Comparison of ENCODE assay signal across 11 cellular contexts in genomic region chr12:79983969-79984629, GRCh38. TPM values are rescaled to one million over a fixed set of nuclear protein-coding genes. Genes with fewer than 3 reads are reported as not detected.
DNase-seq lines count a peak whose midpoint lies in the region; TF ChIP-seq lines count a peak whose summit lies in the region.
"Had no signal": no experiment of that assay in that cellular context is flagged by ENCODE, and none has a peak within 500 bp of the region (broad histone marks: within the 10 kb centered on the region; RNA-seq: fewer than 3 reads in every experiment).

No MANE protein-coding gene starts in this region.

- TF ChIP-seq POLR2A in esophagus muscularis mucosa (IDR thresholded peaks at IDR 0.05; ENCODE audit: low read depth) (no peak), thyroid gland (IDR thresholded peaks at IDR 0.05) (no peak)

- DNase-seq in EH (ENCODE audit: low read depth), result peak; percentile 64
- DNase-seq in NCI-H774 (lab: John Stamatoyannopoulos, UW), result peak; percentile 97
- no peak for DNase-seq in esophagus muscularis mucosa (ENCODE audit: extremely low spot score)
- DNase-seq in neuronal stem cell (ENCODE audit: low spot score), result no peak
- no peak for DNase-seq in GM13976 (ENCODE audit: low spot score)
- DNase-seq in thyroid gland, result no peak
- DNase-seq in activated CD4-positive, CD25-positive, alpha-beta regulatory T cell (lab: John Stamatoyannopoulos, UW), result no peak
- DNase-seq in NCI-H345 treated with DMSO at 0.1 percent for 48 hours (lab: John Stamatoyannopoulos, UW; ENCODE audit: unreplicated experiment), result no peak
- DNase-seq: gastrocnemius medialis, NCI-H187, psoas muscle had no signal

- H3K9ac ChIP-seq in neuronal stem cell (ENCODE audit: low read depth, low read length, poor library complexity), result no peak overlapping the region

- H3K23ac ChIP-seq in neuronal stem cell (ENCODE audit: low read depth, low read length, poor library complexity), result no peak overlapping the region

- WGBS in esophagus muscularis mucosa, result 71% methylated on average over 6 of the region's 6 CpGs
- no CpG with 5 or more reads among the region's 6 CpGs for WGBS in neuronal stem cell (ENCODE audit: extremely low coverage in 2 of 2, insufficient read length in 2 of 2, insufficient replicate concordance in 1 of 2), 2 donors
- 81 to 85% methylated on average over 6 of the region's 6 CpGs for WGBS in thyroid gland, 2 donors

- H3K27ac ChIP-seq in esophagus muscularis mucosa (replicated peaks in 1 of 4) (peak overlapping the region; percentile 3 to 57 (median 20)), neuronal stem cell (replicated peaks; ENCODE audit: low read length) (no peak overlapping the region), thyroid gland (no peak overlapping the region)
- H3K27ac ChIP-seq: gastrocnemius medialis, psoas muscle had no signal

- no peak for TF ChIP-seq EP300 in esophagus muscularis mucosa (IDR thresholded peaks at IDR 0.05)

- H4K91ac ChIP-seq in neuronal stem cell (ENCODE audit: low read depth, low read length, poor library complexity), result no peak overlapping the region

- H3K18ac ChIP-seq in neuronal stem cell (ENCODE audit: low read length), result no peak overlapping the region

- in situ Hi-C loops in GM13976 (cut with MboI; ENCODE audit: low sequenced_read_pairs, unreplicated experiment), result no loop called here

- intact Hi-C loops in esophagus muscularis mucosa (cut with DNase I) (no loop called here), thyroid gland (cut with DNase I) (no loop called here)

- no peak overlapping the region for H3K4me2 ChIP-seq in neuronal stem cell (ENCODE audit: insufficient read depth, low read length, poor library complexity, severe bottlenecking)

- H2BK5ac ChIP-seq in neuronal stem cell (ENCODE audit: low read length), result no peak overlapping the region

- no peak overlapping the region for H2BK120ac ChIP-seq in neuronal stem cell (ENCODE audit: low read depth, low read length)

- H3K36me3 ChIP-seq in esophagus muscularis mucosa (no peaks in the 10 kb centered on the region), neuronal stem cell (replicated peaks in 1 of 2; ENCODE audit: control insufficient read depth in 2 of 2, insufficient read depth in 2 of 2, low read length in 2 of 2) (no peaks in the 10 kb centered on the region), thyroid gland (no peaks in the 10 kb centered on the region)
- H3K36me3 ChIP-seq: gastrocnemius medialis had no signal

- no peaks in the 10 kb centered on the region for H3K27me3 ChIP-seq in esophagus muscularis mucosa
- H3K27me3 ChIP-seq in neuronal stem cell (ENCODE audit: control insufficient read depth in 3 of 3, insufficient read depth in 3 of 3, low read depth in 1 of 3, low read length in 3 of 3), result no peaks in the 10 kb centered on the region
- no peaks in the 10 kb centered on the region for H3K27me3 ChIP-seq in thyroid gland
- H3K27me3 ChIP-seq: gastrocnemius medialis had no signal

- H3K9me3 ChIP-seq in esophagus muscularis mucosa (no peaks in the 10 kb centered on the region), neuronal stem cell (replicated peaks in 1 of 2; ENCODE audit: control insufficient read depth in 2 of 2, insufficient read depth in 1 of 2, low read depth in 1 of 2, low read length in 2 of 2) (no peaks in the 10 kb centered on the region), thyroid gland (no peaks in the 10 kb centered on the region)
- H3K9me3 ChIP-seq: gastrocnemius medialis, psoas muscle had no signal

- H2BK15ac ChIP-seq in neuronal stem cell (ENCODE audit: low read length), result no peak overlapping the region

- H3K4me1 ChIP-seq in esophagus muscularis mucosa, result peaks cover 0 to 25% (median 23%) of the 10 kb centered on the region in 4 donors
- peaks cover 0 to 4% of the 10 kb centered on the region in 2 donors for H3K4me1 ChIP-seq in neuronal stem cell (ENCODE audit: control insufficient read depth in 2 of 2, insufficient read depth in 1 of 2, low read depth in 1 of 2, low read length in 2 of 2)
- no peaks in the 10 kb centered on the region for H3K4me1 ChIP-seq in thyroid gland
- H3K4me1 ChIP-seq: gastrocnemius medialis, psoas muscle had no signal

- H3K4me3 ChIP-seq in esophagus muscularis mucosa (no peak overlapping the region), neuronal stem cell (ENCODE audit: low read length in 2 of 2) (no peak overlapping the region), thyroid gland (replicated peaks in 1 of 3) (no peak overlapping the region)
- H3K4me3 ChIP-seq: gastrocnemius medialis, psoas muscle had no signal

- no peak overlapping the region for H3K14ac ChIP-seq in neuronal stem cell (ENCODE audit: low read length)

- H3K4ac ChIP-seq in neuronal stem cell (ENCODE audit: low read length), result no peak overlapping the region

- TF ChIP-seq CTCF in esophagus muscularis mucosa (IDR thresholded peaks at IDR 0.05) (no peak), GM13976 (IDR thresholded peaks at IDR 0.05; ENCODE audit: borderline replicate concordance, control extremely low read depth, extremely low read depth, insufficient read depth, missing control alignments) (no peak), thyroid gland (IDR thresholded peaks at IDR 0.05) (no peak)

- no peak overlapping the region for H2BK12ac ChIP-seq in neuronal stem cell (ENCODE audit: low read length)

- H2AFZ ChIP-seq in neuronal stem cell (ENCODE audit: low read length), result peak overlapping the region; percentile 70

- H4K8ac ChIP-seq in neuronal stem cell (ENCODE audit: low read depth, low read length), result no peak overlapping the region

- H2AK5ac ChIP-seq in neuronal stem cell (ENCODE audit: low read depth, low read length), result no peak overlapping the region

- H3K79me1 ChIP-seq in neuronal stem cell (ENCODE audit: low read depth, low read length), result no peaks in the 10 kb centered on the region

RNA-seq across cellular contexts. Expression of gene PPP1R12A, which starts 49.2 kb away (rescaled TPM):
- 100 to 1,000 TPM; 441 to 691 (median 542) TPM for total RNA-seq in esophagus muscularis mucosa
- polyA plus RNA-seq in neuronal stem cell (2013, experiment 1 of 2), result 119 TPM
- 120 TPM for polyA plus RNA-seq in neuronal stem cell (2013, experiment 2 of 2)
- total RNA-seq in thyroid gland, result 100 to 1,000 TPM in 2 of 4 donors, 10 to 100 TPM in 2; 90.0 to 128 (median 100) TPM

Comparison
In these comparisons a context has a peak if more than half of its experiments do, and no peak if none do; other contexts are left out.
1. DNase-seq: peak in EH (single experiment) and NCI-H774 (single experiment); none in esophagus muscularis mucosa (single experiment), neuronal stem cell (single experiment), GM13976 (single experiment), thyroid gland (0 of 2), activated CD4-positive, CD25-positive, alpha-beta regulatory T cell (0 of 4) and NCI-H345 treated with DMSO at 0.1 percent for 48 hours (single experiment).
2. H3K27ac ChIP-seq: peak in esophagus muscularis mucosa (4 of 4); none in neuronal stem cell (single experiment) and thyroid gland (0 of 3).